11 cellular contexts compared by ENCODE assay signal in the genomic region with DNA sequence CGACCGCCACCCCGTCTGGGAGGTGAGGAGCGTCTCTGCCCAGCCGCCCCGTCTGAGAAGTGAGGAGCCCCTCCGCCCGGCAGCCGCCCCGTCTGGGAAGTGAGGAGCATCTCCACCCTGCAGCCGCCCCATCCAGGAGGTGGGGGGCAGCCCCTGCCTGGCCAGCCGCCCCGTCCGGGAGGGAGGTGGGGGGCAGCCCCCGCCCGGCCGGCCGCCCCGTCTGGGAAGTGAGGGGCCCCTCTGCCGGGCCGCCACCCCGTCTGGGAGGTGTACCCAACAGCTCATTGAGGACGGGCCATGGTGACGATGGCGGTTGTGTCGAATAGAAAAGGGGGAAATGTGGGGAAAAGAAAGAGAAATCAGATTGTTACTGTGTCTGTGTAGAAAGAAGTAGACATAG. TPM values are rescaled to one million over a fixed set of nuclear protein-coding genes. Genes with fewer than 3 reads are reported as not detected.
"Had no signal": no experiment of that assay in that cellular context is flagged by ENCODE, and none has a peak within 500 bp of the region (broad histone marks: within the 10 kb centered on the region; RNA-seq: fewer than 3 reads in every experiment).

No MANE protein-coding gene starts in this region.

RNA-seq across cellular contexts. Expression of a gene that starts 23.8 kb away (rescaled TPM):
- total RNA-seq: Peyer's patch, Right ventricle myocardium inferior, Right ventricle myocardium superior, RPMI7951, SJCRH30, SJSA1, SK-MEL-5 had no signal
- polyA plus RNA-seq: SK-N-SH had no signal

RNA-seq across cellular contexts. Expression of a gene that starts 34.2 kb away (rescaled TPM):
- total RNA-seq: OCI-LY7, PC-3, PC-9, Peyer's patch, Right ventricle myocardium inferior, Right ventricle myocardium superior, RPMI7951, SJCRH30, SJSA1, SK-MEL-5 had no signal
- polyA plus RNA-seq: SK-N-SH had no signal
